Comparison of ENCODE assay signal across 25 cellular contexts in genomic region chr18:74635202-74635969, GRCh38. TPM values are rescaled to one million over a fixed set of nuclear protein-coding genes. Genes with fewer than 3 reads are reported as not detected.
DNase-seq lines count a peak whose midpoint lies in the region; ATAC-seq, FAIRE-seq and TF ChIP-seq lines count a peak whose summit lies in the region.
"Had no signal": no experiment of that assay in that cellular context is flagged by ENCODE, and none has a peak within 500 bp of the region (broad histone marks: within the 10 kb centered on the region; RNA-seq: fewer than 3 reads in every experiment).

No MANE protein-coding gene starts in this region.

- TF ChIP-seq CTCF in mesothelial cell of epicardium (IDR thresholded peaks at IDR 0.05; ENCODE audit: unreplicated experiment): no peak
- TF ChIP-seq CTCF in right atrium auricular region (IDR thresholded peaks at IDR 0.05): no peak

- peak; percentile 59 for DNase-seq in DMS153 treated with DMSO at 0.1 percent for 48 hours (lab: John Stamatoyannopoulos, UW; ENCODE audit: unreplicated experiment)
- DNase-seq in NCI-H1105 treated with DMSO at 0.1 percent for 48 hours (lab: John Stamatoyannopoulos, UW): peak; percentile 89
- DNase-seq in NCI-H774 (lab: John Stamatoyannopoulos, UW): peak; percentile 36
- DNase-seq in mesothelial cell of epicardium (ENCODE audit: low spot score in 2 of 2, unreplicated experiment in 2 of 2): no peak
- DNase-seq in ACHN: no peak
- DNase-seq in urothelium cell line (ENCODE audit: low spot score): no peak
- no peak for DNase-seq in stimulated activated effector memory CD8-positive, alpha-beta T cell treated with anti-CD3 and anti-CD28 coated beads, Interleukin-12 subunit alpha, Interleukin-12 subunit beta, amount 100 ng/mL, for 72 hours (ENCODE audit: low spot score in 2 of 2)
- no peak for DNase-seq in right atrium auricular region (ENCODE audit: low spot score)
- DNase-seq: activated CD4-positive, CD25-positive, alpha-beta regulatory T cell treated with anti-CD3 and anti-CD28 coated beads, Interleukin-2, amount 50 U/mL, for 72 hours; activated T-cell treated with anti-CD3 and anti-CD28 coated beads, Interleukin-2, amount 50 U/mL, for 1 hour; brain microvascular endothelial cell; CD8-positive, alpha-beta T cell; DMS79; hippocampal formation; mucosa of descending colon; NCI-H1092; NCI-H2227 treated with DMSO at 0.1 percent for 48 hours; right lobe of liver; stimulated activated naive CD8-positive, alpha-beta T cell treated with anti-CD3 and anti-CD28 coated beads, Interleukin-15, amount 100 ng/mL, for 72 hours had no signal

- H3K27ac Mint-ChIP-seq in mesothelial cell of epicardium: peak overlapping the region; percentile 58
- H3K27ac Mint-ChIP-seq in stimulated activated effector memory CD8-positive, alpha-beta T cell treated with anti-CD3 and anti-CD28 coated beads, Interleukin-12 subunit alpha, Interleukin-12 subunit beta, amount 100 ng/mL, for 72 hours: no peak overlapping the region
- H3K27ac Mint-ChIP-seq: CD8-positive, alpha-beta T cell; GM23338 had no signal

- no peaks in the 10 kb centered on the region for H3K9me3 ChIP-seq in right atrium auricular region
- H3K9me3 ChIP-seq: mucosa of descending colon, right lobe of liver, SJSA1, tibial nerve had no signal

- in situ Hi-C loops in ACHN (cut with HindIII; ENCODE audit: low pct_ligation_motif_present, low pct_unique_long_range_greater_than_20kb, low sequenced_read_pairs): no loop called here

- no peak for FAIRE-seq in urothelium cell line (lab: Jason Lieb, UNC)
- FAIRE-seq: TTC549 had no signal

- no peak for ATAC-seq in stimulated activated effector memory CD8-positive, alpha-beta T cell treated with anti-CD3 and anti-CD28 coated beads, Interleukin-12 subunit alpha, Interleukin-12 subunit beta, amount 100 ng/mL, for 72 hours
- ATAC-seq: CD8-positive, alpha-beta T cell; GM23338; mucosa of descending colon; right lobe of liver; stimulated activated naive CD8-positive, alpha-beta T cell treated with anti-CD3 and anti-CD28 coated beads, Interleukin-15, amount 100 ng/mL, for 72 hours had no signal

- H3K4me1 ChIP-seq in right atrium auricular region: no peaks in the 10 kb centered on the region
- H3K4me1 ChIP-seq: right lobe of liver had no signal

- no peaks in the 10 kb centered on the region for H3K9me3 Mint-ChIP-seq in mesothelial cell of epicardium
- H3K9me3 Mint-ChIP-seq in stimulated activated effector memory CD8-positive, alpha-beta T cell treated with anti-CD3 and anti-CD28 coated beads, Interleukin-12 subunit alpha, Interleukin-12 subunit beta, amount 100 ng/mL, for 72 hours: no peaks in the 10 kb centered on the region
- H3K9me3 Mint-ChIP-seq: CD8-positive, alpha-beta T cell; GM23338; IgD-negative memory B cell; stimulated activated naive CD8-positive, alpha-beta T cell treated with anti-CD3 and anti-CD28 coated beads, Interleukin-15, amount 100 ng/mL, for 72 hours had no signal

- H3K4me3 Mint-ChIP-seq in mesothelial cell of epicardium: no peak overlapping the region
- no peak overlapping the region for H3K4me3 Mint-ChIP-seq in stimulated activated effector memory CD8-positive, alpha-beta T cell treated with anti-CD3 and anti-CD28 coated beads, Interleukin-12 subunit alpha, Interleukin-12 subunit beta, amount 100 ng/mL, for 72 hours
- H3K4me3 Mint-ChIP-seq: CD8-positive, alpha-beta T cell; GM23338; IgD-negative memory B cell; stimulated activated naive CD8-positive, alpha-beta T cell treated with anti-CD3 and anti-CD28 coated beads, Interleukin-15, amount 100 ng/mL, for 72 hours had no signal

- no peaks in the 10 kb centered on the region for H3K27me3 Mint-ChIP-seq in mesothelial cell of epicardium (ENCODE audit: low read depth)
- H3K27me3 Mint-ChIP-seq: IgD-negative memory B cell; stimulated activated naive CD8-positive, alpha-beta T cell treated with anti-CD3 and anti-CD28 coated beads, Interleukin-15, amount 100 ng/mL, for 72 hours had no signal

- peaks cover 31% of the 10 kb centered on the region for H3K36me3 ChIP-seq in right atrium auricular region

- peaks cover 24% of the 10 kb centered on the region for H3K36me3 Mint-ChIP-seq in mesothelial cell of epicardium
- H3K36me3 Mint-ChIP-seq in stimulated activated effector memory CD8-positive, alpha-beta T cell treated with anti-CD3 and anti-CD28 coated beads, Interleukin-12 subunit alpha, Interleukin-12 subunit beta, amount 100 ng/mL, for 72 hours: peaks cover 42% of the 10 kb centered on the region

- H3K4me3 ChIP-seq in right atrium auricular region: no peak overlapping the region
- H3K4me3 ChIP-seq: GM23338, mucosa of descending colon, right lobe of liver, SJSA1, tibial nerve had no signal

- no peak overlapping the region for H3K27ac ChIP-seq in right atrium auricular region
- H3K27ac ChIP-seq: brain microvascular endothelial cell, epithelial cell of prostate, right lobe of liver, SJSA1, tibial nerve had no signal

- H3K27me3 ChIP-seq in right atrium auricular region: no peaks in the 10 kb centered on the region
- H3K27me3 ChIP-seq: brain microvascular endothelial cell, right lobe of liver, SJSA1, tibial nerve had no signal

- peaks cover 28% of the 10 kb centered on the region for H3K4me1 Mint-ChIP-seq in mesothelial cell of epicardium
- peaks cover 27% of the 10 kb centered on the region for H3K4me1 Mint-ChIP-seq in stimulated activated effector memory CD8-positive, alpha-beta T cell treated with anti-CD3 and anti-CD28 coated beads, Interleukin-12 subunit alpha, Interleukin-12 subunit beta, amount 100 ng/mL, for 72 hours

RNA-seq across cellular contexts. Expression of gene ZNF407, which starts 37.7 kb away (rescaled TPM):
- total RNA-seq in mesothelial cell of epicardium: 22.1 to 24.9 TPM (median 23.1 TPM) in 3 replicates
- total RNA-seq in right atrium auricular region: 1 to 10 TPM; 7.8 to 8.7 TPM

Comparison
In these comparisons a context has a peak if more than half of its experiments do, and no peak if none do; other contexts are left out.
1. DNase-seq: peak in DMS153 treated with DMSO at 0.1 percent for 48 hours (single experiment), NCI-H1105 treated with DMSO at 0.1 percent for 48 hours (single experiment) and NCI-H774 (single experiment); none in mesothelial cell of epicardium (0 of 2), ACHN (single experiment), urothelium cell line (single experiment), stimulated activated effector memory CD8-positive, alpha-beta T cell treated with anti-CD3 and anti-CD28 coated beads, Interleukin-12 subunit alpha, Interleukin-12 subunit beta, amount 100 ng/mL, for 72 hours (0 of 2) and right atrium auricular region (single experiment).